23 cellular contexts compared by ENCODE assay signal in the genomic region with DNA sequence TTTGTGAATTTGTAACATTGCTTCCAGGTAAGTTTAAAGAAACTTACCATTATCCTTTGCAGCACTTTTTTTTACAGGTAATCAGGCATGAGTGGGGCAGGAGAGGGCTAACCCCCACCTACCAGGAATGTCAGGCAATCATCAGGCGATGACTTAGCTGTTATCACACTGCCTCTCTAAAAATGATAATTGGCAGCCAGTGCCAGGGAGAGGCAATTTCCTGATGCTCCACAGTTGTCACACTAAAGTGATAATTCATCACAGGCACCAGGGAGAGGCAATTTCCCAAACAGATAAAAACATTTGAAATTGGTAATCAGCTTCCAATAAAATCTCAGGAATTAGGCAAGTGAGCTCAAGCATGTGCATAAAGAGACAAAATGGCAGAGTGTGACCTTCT.
"Had no signal": no experiment of that assay in that cellular context is flagged by ENCODE, and none has a peak within 500 bp of the region (broad histone marks: within the 10 kb centered on the region; RNA-seq: fewer than 3 reads in every experiment).

No MANE protein-coding gene starts in this region.

- DNase-seq: islet precursor cell; left ventricle myocardium inferior; midbrain; mucosa of descending colon; naive thymus-derived CD4-positive, alpha-beta T cell; ovary; right lobe of liver; stimulated activated CD4-positive, alpha-beta T cell treated with anti-CD3 and anti-CD28 coated beads, Interleukin-1b, Interleukin-23, amount 100 ng/mL, for 48 hours; stimulated activated CD4-positive, alpha-beta T cell treated with anti-CD3 and anti-CD28 coated beads, Interleukin-2, amount 100 ng/mL, for 48 hours; stimulated activated CD4-positive, alpha-beta T cell treated with anti-CD3 and anti-CD28 coated beads, Interleukin-4, amount 100 ng/mL, for 4 hours; stimulated activated CD8-positive, alpha-beta memory T cell treated with anti-CD3 and anti-CD28 coated beads, Interleukin-4, amount 100 ng/mL, for 48 hours; stimulated activated naive CD8-positive, alpha-beta T cell treated with anti-CD3 and anti-CD28 coated beads, Interleukin-15, Interleukin-2, amounts not matched to agents 100 U/mL and 50 U/mL, for 24 hours; testis; thyroid gland; transverse colon; upper lobe of left lung had no signal

- H3K9me3 ChIP-seq: left ventricle myocardium inferior, mucosa of descending colon, ovary, right atrium auricular region, right lobe of liver, testis, thyroid gland, transverse colon, upper lobe of left lung, vagina had no signal

- H3K4me3 ChIP-seq: hepatocyte, left ventricle myocardium inferior, lung, mucosa of descending colon, ovary, right atrium auricular region, right lobe of liver, smooth muscle cell, testis, thyroid gland, transverse colon, upper lobe of left lung, vagina had no signal

- ATAC-seq: mucosa of descending colon; naive thymus-derived CD4-positive, alpha-beta T cell; natural killer cell treated with Interleukin-12 subunit alpha and Interleukin-12 subunit beta and Interleukin-15 and Interleukin-18, amount 100 ng/mL, for 72 hours; right lobe of liver; stimulated activated memory B cell treated with anti-CD40 and anti-IgM and Interleukin-4, amounts not matched to agents 10 μg/mL and 1 μg/mL and 100 μg/mL, for 72 hours; stimulated activated naive CD8-positive, alpha-beta T cell treated with anti-CD3 and anti-CD28 coated beads, Interleukin-15, Interleukin-2, amounts not matched to agents 100 U/mL and 50 U/mL, for 24 hours had no signal

- H3K27ac ChIP-seq: hepatocyte, left ventricle myocardium inferior, ovary, right atrium auricular region, right lobe of liver, testis, thyroid gland, transverse colon, upper lobe of left lung, vagina had no signal

- H3K36me3 ChIP-seq: ovary, right lobe of liver had no signal

- H3K27me3 ChIP-seq: hepatocyte, ovary, right atrium auricular region, right lobe of liver, testis, thyroid gland, transverse colon, upper lobe of left lung, vagina had no signal

- H3K4me1 ChIP-seq: left ventricle myocardium inferior, right atrium auricular region, right lobe of liver, thyroid gland, transverse colon, upper lobe of left lung, vagina had no signal
